ENCODE assay signal across 21 cellular contexts in genomic region chr14:39181026-39181692, GRCh38. TPM values are rescaled to one million over a fixed set of nuclear protein-coding genes. Genes with fewer than 3 reads are reported as not detected.
DNase-seq lines count a peak whose midpoint lies in the region; ATAC-seq, FAIRE-seq and TF ChIP-seq lines count a peak whose summit lies in the region.
"Had no signal": no experiment of that assay in that cellular context is flagged by ENCODE, and none has a peak within 500 bp of the region (broad histone marks: within the 10 kb centered on the region; RNA-seq: fewer than 3 reads in every experiment).

No MANE protein-coding gene starts in this region.

- BruUV-seq in PC-3 (replicated peaks; lab: Mats Ljungman, UMichigan), result TSS peak; percentile 28

- ATAC-seq in A549 (peak in 1 of 2 experiments; percentile 8; a peak in 1 of 6 replicates), DND-41 (ENCODE audit: insufficient read depth, low read depth) (peak; percentile 10; the same call in 2 of the 3 replicates), PC-3 (peak; percentile 20), GM18502 (IDR thresholded peaks at IDR 0.05; ENCODE audit: poor library complexity, unreplicated experiment) (no peak), HG02610 (IDR thresholded peaks at IDR 0.05; ENCODE audit: unreplicated experiment) (no peak), GM19328 (IDR thresholded peaks at IDR 0.05; ENCODE audit: unreplicated experiment) (no peak), upper lobe of left lung (ENCODE audit: low FRiP score in 2 of 2) (no peak)
- ATAC-seq: sciatic nerve; stimulated activated naive B cell treated with anti-CD40 and anti-IgM and Interleukin-4, amounts not matched to agents 10 μg/mL and 1 μg/mL and 100 μg/mL, for 72 hours had no signal

- H2AFZ ChIP-seq in DND-41 (ENCODE audit: low read depth, low read length), result no peak overlapping the region
- no peak overlapping the region for H2AFZ ChIP-seq in PC-3 (ENCODE audit: low read length)

- peaks cover 39% of the 10 kb centered on the region for H3K79me2 ChIP-seq in DND-41 (ENCODE audit: insufficient read depth, low read length)
- H3K79me2 ChIP-seq in PC-3 (ENCODE audit: low read length), result peaks cover 51% of the 10 kb centered on the region

- CTCF ChIA-PET in A549 (lab: Yijun Ruan, JAX), result interaction anchor here (1.1 kb wide), 1 partner anchor 74 kb away, joined by 3 read pairs; no protein-coding TSS in a partner anchor
- CTCF ChIA-PET in PC-3 (lab: Charles Lee), result no interaction called here

- peaks cover 35% of the 10 kb centered on the region for H3K4me1 ChIP-seq in A549
- peaks cover 27% of the 10 kb centered on the region for H3K4me1 ChIP-seq in DND-41 (ENCODE audit: insufficient read depth, low read length)
- H3K4me1 ChIP-seq in PC-3 (ENCODE audit: insufficient read depth, low read length), result peaks cover 10% of the 10 kb centered on the region
- peaks cover 16% of the 10 kb centered on the region for H3K4me1 ChIP-seq in endodermal cell (ENCODE audit: control insufficient read depth, insufficient read depth, low read length)
- H3K4me1 ChIP-seq in upper lobe of left lung, result peaks cover 9 to 16% (median 11%) of the 10 kb centered on the region in 4 donors

- no peaks in the 10 kb centered on the region for H3K9me3 Mint-ChIP-seq in endodermal cell
- H3K9me3 Mint-ChIP-seq: activated CD4-positive, alpha-beta T cell treated with anti-CD3 and anti-CD28 coated beads, Interleukin-2, amount 10 ng/mL, durations not matched to agents 7 days and 5 days; activated naive CD4-positive, alpha-beta T cell treated with anti-CD3 and anti-CD28 coated beads, Interleukin-2, amount 10 ng/mL, durations not matched to agents 7 days and 5 days; stimulated activated naive B cell treated with anti-CD40 and anti-IgM and Interleukin-4, amounts not matched to agents 10 μg/mL and 1 μg/mL and 100 μg/mL, for 72 hours had no signal

- no peak overlapping the region for H3K27ac ChIP-seq in A549
- no peak overlapping the region for H3K27ac ChIP-seq in DND-41 (ENCODE audit: low read length)
- no peak overlapping the region for H3K27ac ChIP-seq in PC-3 (ENCODE audit: low read length)
- no peak overlapping the region for H3K27ac ChIP-seq in endodermal cell (ENCODE audit: low read depth, low read length)
- H3K27ac ChIP-seq in upper lobe of left lung, result no peak overlapping the region
- H3K27ac ChIP-seq: ascending aorta, tibial artery had no signal

- H4K20me1 ChIP-seq in DND-41 (ENCODE audit: insufficient read depth, low read length), result peaks cover 49% of the 10 kb centered on the region; the same call in 1 of the 2 replicates
- peaks cover 43% of the 10 kb centered on the region for H4K20me1 ChIP-seq in PC-3 (ENCODE audit: low read length)

- peaks cover 16% of the 10 kb centered on the region for H3K4me1 Mint-ChIP-seq in endodermal cell

- TF ChIP-seq POLR2A in A549 (IDR thresholded peaks at IDR 0.05; ENCODE audit: low read length) (no peak), upper lobe of left lung (IDR thresholded peaks at IDR 0.05) (no peak)

- H3K4me2 ChIP-seq in A549 (no peak overlapping the region), DND-41 (ENCODE audit: insufficient read depth, low read length) (peak overlapping the region; percentile 27; the same call in 1 of the 2 replicates), PC-3 (ENCODE audit: low read length) (no peak overlapping the region)

- no peak overlapping the region for H3K4me3 ChIP-seq in A549
- no peak overlapping the region for H3K4me3 ChIP-seq in DND-41 (ENCODE audit: low read depth in 1 of 2, low read length in 2 of 2)
- H3K4me3 ChIP-seq in PC-3 (ENCODE audit: low read length), result no peak overlapping the region
- peak overlapping the region; percentile 69 for H3K4me3 ChIP-seq in endodermal cell (ENCODE audit: low read length)
- H3K4me3 ChIP-seq in upper lobe of left lung, result no peak overlapping the region
- H3K4me3 ChIP-seq: ascending aorta, tibial artery had no signal

- H3K9me2 ChIP-seq in PC-3 (replicated peaks; ENCODE audit: low read length), result no peaks in the 10 kb centered on the region

- H3K36me3 ChIP-seq in DND-41 (ENCODE audit: insufficient read depth, low read length) (peaks cover 81% of the 10 kb centered on the region), PC-3 (ENCODE audit: low read depth, low read length) (peaks cover 75% of the 10 kb centered on the region), endodermal cell (ENCODE audit: control insufficient read depth, insufficient read depth, low read length) (peaks cover 94% of the 10 kb centered on the region), upper lobe of left lung (peaks cover 46 to 87% (median 75%) of the 10 kb centered on the region in 4 donors)

- TF ChIP-seq CTCF in A549 (IDR thresholded peaks at IDR 0.05) (no peak), DND-41 (IDR thresholded peaks at IDR 0.05; ENCODE audit: borderline replicate concordance, extremely low read depth, low read length, poor library complexity, severe bottlenecking) (no peak), PC-3 (conservative IDR thresholded peaks at IDR 0.05; ENCODE audit: low read depth, low read length) (no peak), endodermal cell (conservative IDR thresholded peaks at IDR 0.05) (no peak), upper lobe of left lung (IDR thresholded peaks at IDR 0.05) (no peak)

- DNase-seq in A549 (ENCODE audit: low read depth in 1 of 2, low spot score in 1 of 2) (no peak), DND-41 (no peak), PC-3 (no peak), endodermal cell (no peak), upper lobe of left lung (no peak)
- DNase-seq: activated CD4-positive, alpha-beta T cell treated with anti-CD3 and anti-CD28 coated beads, Interleukin-2, amount 10 ng/mL, durations not matched to agents 7 days and 5 days; activated naive CD4-positive, alpha-beta T cell treated with anti-CD3 and anti-CD28 coated beads, Interleukin-2, amount 10 ng/mL, durations not matched to agents 7 days and 5 days; activated T-cell treated with anti-CD3 and anti-CD28 coated beads, Interleukin-2, amount 50 U/mL, for 1 hour; Caco-2; effector memory CD4-positive, alpha-beta T cell; KG1; NCI-H1092; NCI-H2029; SHP77; stimulated activated naive B cell treated with anti-CD40 and anti-IgM and Interleukin-4, amounts not matched to agents 10 μg/mL and 1 μg/mL and 100 μg/mL, for 72 hours; tibial artery had no signal

- peaks cover 58% of the 10 kb centered on the region for H3K36me3 Mint-ChIP-seq in endodermal cell (ENCODE audit: low read depth)

- no peaks in the 10 kb centered on the region for H3K27me3 Mint-ChIP-seq in endodermal cell (ENCODE audit: insufficient read depth)
- H3K27me3 Mint-ChIP-seq: activated CD4-positive, alpha-beta T cell treated with anti-CD3 and anti-CD28 coated beads, Interleukin-2, amount 10 ng/mL, durations not matched to agents 7 days and 5 days; activated naive CD4-positive, alpha-beta T cell treated with anti-CD3 and anti-CD28 coated beads, Interleukin-2, amount 10 ng/mL, durations not matched to agents 7 days and 5 days; stimulated activated naive B cell treated with anti-CD40 and anti-IgM and Interleukin-4, amounts not matched to agents 10 μg/mL and 1 μg/mL and 100 μg/mL, for 72 hours had no signal

- no peak overlapping the region for H3K4me3 Mint-ChIP-seq in endodermal cell
- H3K4me3 Mint-ChIP-seq: activated CD4-positive, alpha-beta T cell treated with anti-CD3 and anti-CD28 coated beads, Interleukin-2, amount 10 ng/mL, durations not matched to agents 7 days and 5 days; activated naive CD4-positive, alpha-beta T cell treated with anti-CD3 and anti-CD28 coated beads, Interleukin-2, amount 10 ng/mL, durations not matched to agents 7 days and 5 days; stimulated activated naive B cell treated with anti-CD40 and anti-IgM and Interleukin-4, amounts not matched to agents 10 μg/mL and 1 μg/mL and 100 μg/mL, for 72 hours had no signal

- no peak for TF ChIP-seq RAD21 in A549 (conservative IDR thresholded peaks at IDR 0.05 in 1 of 2, IDR thresholded peaks at IDR 0.05 in 1 of 2)

- H3K9me3 ChIP-seq in A549, result no peaks in the 10 kb centered on the region
- no peaks in the 10 kb centered on the region for H3K9me3 ChIP-seq in DND-41 (ENCODE audit: insufficient read depth, low read length, severe bottlenecking)
- H3K9me3 ChIP-seq in PC-3 (ENCODE audit: low read length), result no peaks in the 10 kb centered on the region
- H3K9me3 ChIP-seq in endodermal cell (ENCODE audit: control insufficient read depth, low read length), result no peaks in the 10 kb centered on the region
- H3K9me3 ChIP-seq in upper lobe of left lung, result no peaks in the 10 kb centered on the region
- H3K9me3 ChIP-seq: ascending aorta, Caco-2, tibial artery had no signal

- WGBS in A549 (ENCODE audit: missing lambda C conversion rate), result 89% methylated on average over 7 of the region's 7 CpGs
- WGBS in endodermal cell (ENCODE audit: insufficient coverage in 1 of 2, insufficient read length in 1 of 2), 2 experiments, result 79 to 91% methylated on average over 7 of the region's 7 CpGs
- 94 to 97% methylated on average over 7 of the region's 7 CpGs for WGBS in upper lobe of left lung, 2 donors

- H3F3A ChIP-seq in PC-3 (ENCODE audit: low read length, unreplicated experiment), result peaks cover 34% of the 10 kb centered on the region

- intact Hi-C loops in PC-3 (cut with micrococcal nuclease), result no loop called here

- H3K9ac ChIP-seq in DND-41 (ENCODE audit: low read depth, low read length) (no peak overlapping the region), PC-3 (ENCODE audit: low read length) (no peak overlapping the region), endodermal cell (ENCODE audit: extremely low read depth, low read length, poor library complexity, severe bottlenecking) (no peak overlapping the region)

- POLR2A ChIA-PET in A549 (lab: Yijun Ruan, JAX), result interaction anchor here (1.2 kb wide), 1 partner anchor 11 kb away, joined by 8 read pairs; the partner anchor contains the start of gene TRAPPC6B
- POLR2A ChIA-PET in PC-3 (lab: Charles Lee; ENCODE audit: unreplicated experiment), result no interaction called here

- FAIRE-seq in A549 (lab: Jason Lieb, UNC), result no peak

- no peak overlapping the region for H3K27ac Mint-ChIP-seq in endodermal cell
- H3K27ac Mint-ChIP-seq: activated CD4-positive, alpha-beta T cell treated with anti-CD3 and anti-CD28 coated beads, Interleukin-2, amount 10 ng/mL, durations not matched to agents 7 days and 5 days; activated naive CD4-positive, alpha-beta T cell treated with anti-CD3 and anti-CD28 coated beads, Interleukin-2, amount 10 ng/mL, durations not matched to agents 7 days and 5 days; stimulated activated naive B cell treated with anti-CD40 and anti-IgM and Interleukin-4, amounts not matched to agents 10 μg/mL and 1 μg/mL and 100 μg/mL, for 72 hours had no signal

- no peak for TF ChIP-seq EP300 in A549 (IDR thresholded peaks at IDR 0.05)
- TF ChIP-seq EP300 in upper lobe of left lung (IDR thresholded peaks at IDR 0.05), result no peak

- no peaks in the 10 kb centered on the region for H3K27me3 ChIP-seq in DND-41 (ENCODE audit: insufficient read depth, low read length, poor library complexity)
- H3K27me3 ChIP-seq in PC-3 (ENCODE audit: low read length), result no peaks in the 10 kb centered on the region
- no peaks in the 10 kb centered on the region for H3K27me3 ChIP-seq in endodermal cell (ENCODE audit: control insufficient read depth, insufficient read depth, low read length, poor library complexity, severe bottlenecking)
- H3K27me3 ChIP-seq in upper lobe of left lung, result no peaks in the 10 kb centered on the region
- H3K27me3 ChIP-seq: ascending aorta, tibial artery had no signal

RNA-seq across cellular contexts. Expression of gene PNN, which starts 6.1 kb away (rescaled TPM):
- 40.3 and 50.1 TPM in 2 replicates for polyA plus RNA-seq in A549 (2011; rRNA removed)
- polyA plus RNA-seq in A549 (2012; cell fraction: cytosol; rRNA removed), result 12.8 and 18.7 TPM in 2 replicates
- 45.6 and 146 TPM in 2 replicates for polyA plus RNA-seq in A549 (2012; cell fraction: nucleus; rRNA removed)
- polyA plus RNA-seq in A549 (2017; fragmentation: RNase III; extraction: RNeasy Plus Mini Kit Qiagen cat#74134 plus additional on column Dnase treatment), result 108 to 124 TPM (median 117 TPM) in 3 replicates
- polyA minus RNA-seq in A549 (2011; rRNA and poly(A)+ RNA removed), result 21.7 and 24.8 TPM in 2 replicates
- total RNA-seq in PC-3 (2014; rRNA removed), result 36.7 and 45.6 TPM in 2 replicates
- 100 to 1,000 TPM; 122 to 148 TPM for total RNA-seq in endodermal cell
- polyA plus RNA-seq in endodermal cell (2013, experiment 1 of 2), result 110 TPM
- 89.9 TPM for polyA plus RNA-seq in endodermal cell (2013, experiment 2 of 2)
- total RNA-seq in upper lobe of left lung, result 100 to 1,000 TPM in 1 of 6 donors, 10 to 100 TPM in 5; 24.9 to 177 (median 46.7) TPM

RNA-seq across cellular contexts. Expression of gene TRAPPC6B, which starts 11.0 kb away (rescaled TPM):
- polyA plus RNA-seq in A549 (2011; rRNA removed), result 18.7 and 31.6 TPM in 2 replicates
- polyA plus RNA-seq in A549 (2012; cell fraction: cytosol; rRNA removed), result 3.7 and 3.8 TPM in 2 replicates
- polyA plus RNA-seq in A549 (2012; cell fraction: nucleus; rRNA removed), result 5.0 and 9.4 TPM in 2 replicates
- polyA plus RNA-seq in A549 (2017; fragmentation: RNase III; extraction: RNeasy Plus Mini Kit Qiagen cat#74134 plus additional on column Dnase treatment), result 14.7 to 16.4 TPM (median 15.7 TPM) in 3 replicates
- polyA minus RNA-seq in A549 (2011; rRNA and poly(A)+ RNA removed), result 9.1 and 11.7 TPM in 2 replicates
- total RNA-seq in PC-3 (2014; rRNA removed), result 24.0 and 34.5 TPM in 2 replicates
- 10 to 100 TPM; 24.5 to 27.2 TPM for total RNA-seq in endodermal cell
- 19.1 TPM for polyA plus RNA-seq in endodermal cell (2013, experiment 1 of 2)
- polyA plus RNA-seq in endodermal cell (2013, experiment 2 of 2), result 18.7 TPM
- total RNA-seq in upper lobe of left lung, result 10 to 100 TPM; 18.5 to 29.1 (median 23.4) TPM

RNA-seq across cellular contexts. Expression of gene MIA2, which starts 52.6 kb away (rescaled TPM):
- polyA plus RNA-seq in A549 (2011; rRNA removed), result 71.7 and 73.9 TPM in 2 replicates
- polyA plus RNA-seq in A549 (2012; cell fraction: cytosol; rRNA removed), result 8.5 and 12.4 TPM in 2 replicates
- polyA plus RNA-seq in A549 (2012; cell fraction: nucleus; rRNA removed), result 10.4 and 16.1 TPM in 2 replicates
- polyA plus RNA-seq in A549 (2017; fragmentation: RNase III; extraction: RNeasy Plus Mini Kit Qiagen cat#74134 plus additional on column Dnase treatment), result 22.9 to 25.6 TPM (median 25.4 TPM) in 3 replicates
- 23.1 and 26.2 TPM in 2 replicates for polyA minus RNA-seq in A549 (2011; rRNA and poly(A)+ RNA removed)
- total RNA-seq in PC-3 (2014; rRNA removed), result 11.8 and 12.3 TPM in 2 replicates
- total RNA-seq in endodermal cell, result 10 to 100 TPM; 16.8 to 26.5 TPM
- polyA plus RNA-seq in endodermal cell (2013, experiment 1 of 2), result 13.9 TPM
- 14.1 TPM for polyA plus RNA-seq in endodermal cell (2013, experiment 2 of 2)
- 10 to 100 TPM; 13.0 to 56.8 (median 25.4) TPM for total RNA-seq in upper lobe of left lung

Comparison
In these comparisons a context has a peak if more than half of its experiments do, and no peak if none do; other contexts are left out.
1. ATAC-seq: peak in DND-41 (single experiment) and PC-3 (single experiment); none in GM18502 (single experiment), HG02610 (single experiment), GM19328 (single experiment) and upper lobe of left lung (0 of 2).